In the genomic region with DNA sequence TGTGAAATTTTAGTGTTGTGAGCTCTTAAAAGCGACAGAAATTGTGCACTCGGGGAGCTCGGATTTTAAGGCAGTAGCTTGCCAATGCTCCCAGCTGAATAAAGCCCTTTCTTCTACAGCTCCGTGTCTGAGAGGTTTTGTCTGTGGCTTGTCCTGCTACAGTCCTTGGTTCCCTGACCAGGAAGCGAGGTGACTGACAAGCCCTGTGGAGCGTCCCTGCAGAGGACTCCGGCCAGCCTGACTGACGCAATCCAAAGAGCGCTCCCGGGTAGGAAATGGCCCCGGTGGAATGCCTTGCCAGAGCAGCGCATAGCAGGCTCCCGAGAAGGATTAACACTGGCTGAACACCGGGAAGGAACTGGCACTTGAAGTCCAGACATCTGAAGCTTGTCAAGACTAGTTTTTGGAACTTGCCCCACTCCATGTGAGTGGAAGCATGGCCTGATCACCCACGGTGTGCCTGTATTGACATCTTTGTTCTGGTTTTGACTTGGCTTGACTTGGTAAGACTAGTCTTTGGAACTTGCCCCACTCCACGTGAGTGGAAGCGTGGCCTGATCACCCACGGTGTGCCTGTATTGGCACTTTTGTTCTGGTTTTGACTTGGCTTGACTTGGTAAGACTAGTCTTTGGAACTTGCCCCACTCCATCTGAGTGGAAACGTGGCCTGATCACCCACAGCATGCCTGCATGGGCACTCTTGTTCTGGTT, we compare ENCODE assay signal across 8 cellular contexts. TPM values are rescaled to one million over a fixed set of nuclear protein-coding genes. Genes with fewer than 3 reads are reported as not detected.
DNase-seq lines count a peak whose midpoint lies in the region; ATAC-seq and TF ChIP-seq lines count a peak whose summit lies in the region.
"Not testable (repeated sequence)": the region's sequence is repeated elsewhere in the genome, so short reads cannot be mapped to it uniquely, and the experiment has no call there.

No MANE protein-coding gene starts in this region.

- H3K4me1 Mint-ChIP-seq in activated naive CD8-positive, alpha-beta T cell treated with anti-CD3 and anti-CD28 coated beads, Interleukin-2, amount 10 ng/mL, durations not matched to agents 7 days and 5 days = peaks cover 28% of the 10 kb centered on the region
- H3K4me1 Mint-ChIP-seq in endothelial cell (ENCODE audit: unreplicated experiment) (peaks cover 37% of the 10 kb centered on the region), nephron progenitor cell (peaks cover 55% of the 10 kb centered on the region)
- H3K4me1 Mint-ChIP-seq in stimulated activated naive CD8-positive, alpha-beta T cell treated with anti-CD3 and anti-CD28 coated beads, Interleukin-15, Interleukin-2, amounts not matched to agents 100 ng/mL and 50 ng/mL, for 24 hours (ENCODE audit: low read depth) = peaks cover 52% of the 10 kb centered on the region

- H3K36me3 ChIP-seq in RWPE2 (ENCODE audit: low read depth) = peaks cover 24% of the 10 kb centered on the region

- not testable (repeated sequence) for H3K27me3 ChIP-seq in RWPE2 (ENCODE audit: insufficient read depth, poor library complexity, severe bottlenecking)

- H3K9me3 ChIP-seq in RWPE2 (ENCODE audit: severe bottlenecking) = not testable (repeated sequence)

- peak overlapping the region; percentile 59 for H3K4me3 Mint-ChIP-seq in activated naive CD8-positive, alpha-beta T cell treated with anti-CD3 and anti-CD28 coated beads, Interleukin-2, amount 10 ng/mL, durations not matched to agents 7 days and 5 days
- H3K4me3 Mint-ChIP-seq in endothelial cell (ENCODE audit: unreplicated experiment) (peak overlapping the region; percentile 82), nephron progenitor cell (peak overlapping the region; percentile 77)
- H3K4me3 Mint-ChIP-seq in stimulated activated naive CD8-positive, alpha-beta T cell treated with anti-CD3 and anti-CD28 coated beads, Interleukin-15, Interleukin-2, amounts not matched to agents 100 ng/mL and 50 ng/mL, for 24 hours = peak overlapping the region; percentile 95

- POLR2A ChIA-PET in activated naive CD8-positive, alpha-beta T cell treated with anti-CD3 and anti-CD28 coated beads, Interleukin-2, amount 10 ng/mL, durations not matched to agents 7 days and 5 days (lab: Charles Lee) = interaction anchor here (0.8 to 4.2 kb wide), 4 partner anchors 8 to 184 kb away, joined by 3 to 49 read pairs (median 30); partner anchors contain the start of genes AGBL3 and TMEM140

- ATAC-seq in GM19463 (IDR thresholded peaks at IDR 0.05; ENCODE audit: unreplicated experiment) = peak; percentile 16
- ATAC-seq in RWPE2 (ENCODE audit: low read depth) = peak; percentile 8; the same call in 1 of the 3 replicates
- not testable (repeated sequence) for ATAC-seq in activated naive CD8-positive, alpha-beta T cell treated with anti-CD3 and anti-CD28 coated beads, Interleukin-2, amount 10 ng/mL, durations not matched to agents 7 days and 5 days (ENCODE audit: low read depth)

- not testable (repeated sequence) for TF ChIP-seq CTCF in RWPE2 (IDR thresholded peaks at IDR 0.05; ENCODE audit: poor library complexity, severe bottlenecking); endothelial cell (IDR thresholded peaks at IDR 0.05; ENCODE audit: unreplicated experiment); nephron progenitor cell (IDR thresholded peaks at IDR 0.05)

- peak overlapping the region; percentile 77 for H3K4me3 ChIP-seq in RWPE2 (ENCODE audit: severe bottlenecking)

- peak overlapping the region; percentile 59 for H3K27ac Mint-ChIP-seq in activated naive CD8-positive, alpha-beta T cell treated with anti-CD3 and anti-CD28 coated beads, Interleukin-2, amount 10 ng/mL, durations not matched to agents 7 days and 5 days
- H3K27ac Mint-ChIP-seq in endothelial cell (ENCODE audit: unreplicated experiment) (peak overlapping the region; percentile 91), nephron progenitor cell (peak overlapping the region; percentile 99)
- peak overlapping the region; percentile 91 for H3K27ac Mint-ChIP-seq in stimulated activated naive CD8-positive, alpha-beta T cell treated with anti-CD3 and anti-CD28 coated beads, Interleukin-15, Interleukin-2, amounts not matched to agents 100 ng/mL and 50 ng/mL, for 24 hours

- DNase-seq in Ammon's horn (ENCODE audit: low spot score) (peak; percentile 56), inferior parietal cortex (ENCODE audit: extremely low spot score) (peak; percentile 27), nephron progenitor cell (peak; percentile 21)
- DNase-seq in RWPE2 (ENCODE audit: low spot score); activated naive CD8-positive, alpha-beta T cell treated with anti-CD3 and anti-CD28 coated beads, Interleukin-2, amount 10 ng/mL, durations not matched to agents 7 days and 5 days; endothelial cell (ENCODE audit: low spot score): not testable (repeated sequence)

- H3K9me3 Mint-ChIP-seq in activated naive CD8-positive, alpha-beta T cell treated with anti-CD3 and anti-CD28 coated beads, Interleukin-2, amount 10 ng/mL, durations not matched to agents 7 days and 5 days; endothelial cell (ENCODE audit: unreplicated experiment); nephron progenitor cell; stimulated activated naive CD8-positive, alpha-beta T cell treated with anti-CD3 and anti-CD28 coated beads, Interleukin-15, Interleukin-2, amounts not matched to agents 100 ng/mL and 50 ng/mL, for 24 hours: not testable (repeated sequence)

- peaks cover 16% of the 10 kb centered on the region for H3K36me3 Mint-ChIP-seq in activated naive CD8-positive, alpha-beta T cell treated with anti-CD3 and anti-CD28 coated beads, Interleukin-2, amount 10 ng/mL, durations not matched to agents 7 days and 5 days
- H3K36me3 Mint-ChIP-seq in endothelial cell (ENCODE audit: low read depth, unreplicated experiment) (peaks cover 20% of the 10 kb centered on the region), nephron progenitor cell (ENCODE audit: low read depth) (peaks cover 29% of the 10 kb centered on the region)
- peaks cover 31% of the 10 kb centered on the region for H3K36me3 Mint-ChIP-seq in stimulated activated naive CD8-positive, alpha-beta T cell treated with anti-CD3 and anti-CD28 coated beads, Interleukin-15, Interleukin-2, amounts not matched to agents 100 ng/mL and 50 ng/mL, for 24 hours (ENCODE audit: low read depth)

- H3K27ac ChIP-seq in RWPE2 (ENCODE audit: poor library complexity, severe bottlenecking) = peak overlapping the region; percentile 93

- H3K4me1 ChIP-seq in RWPE2 (ENCODE audit: insufficient read depth, poor library complexity, severe bottlenecking) = peaks cover 20% of the 10 kb centered on the region

- not testable (repeated sequence) for H3K27me3 Mint-ChIP-seq in activated naive CD8-positive, alpha-beta T cell treated with anti-CD3 and anti-CD28 coated beads, Interleukin-2, amount 10 ng/mL, durations not matched to agents 7 days and 5 days; nephron progenitor cell (ENCODE audit: low read depth, poor library complexity); stimulated activated naive CD8-positive, alpha-beta T cell treated with anti-CD3 and anti-CD28 coated beads, Interleukin-15, Interleukin-2, amounts not matched to agents 100 ng/mL and 50 ng/mL, for 24 hours
- H3K27me3 Mint-ChIP-seq in endothelial cell (ENCODE audit: unreplicated experiment) = peaks cover 24% of the 10 kb centered on the region

RNA-seq across cellular contexts. Expression of gene CYREN, which starts 1.2 kb away (rescaled TPM):
- total RNA-seq in activated naive CD8-positive, alpha-beta T cell treated with anti-CD3 and anti-CD28 coated beads, Interleukin-2, amount 10 ng/mL, durations not matched to agents 7 days and 5 days = 10 to 100 TPM; 39.6 to 40.8 TPM
- total RNA-seq in endothelial cell (ENCODE audit: unreplicated experiment) = 38.1 TPM

RNA-seq across cellular contexts. Expression of gene TMEM140, which starts 23.9 kb away (rescaled TPM):
- 10 to 100 TPM; 29.8 to 31.0 TPM for total RNA-seq in activated naive CD8-positive, alpha-beta T cell treated with anti-CD3 and anti-CD28 coated beads, Interleukin-2, amount 10 ng/mL, durations not matched to agents 7 days and 5 days
- not detected for total RNA-seq in endothelial cell (ENCODE audit: unreplicated experiment)

RNA-seq across cellular contexts. Expression of gene WDR91, which starts 39.6 kb away (rescaled TPM):
- total RNA-seq in activated naive CD8-positive, alpha-beta T cell treated with anti-CD3 and anti-CD28 coated beads, Interleukin-2, amount 10 ng/mL, durations not matched to agents 7 days and 5 days = 10 to 100 TPM; 18.7 to 19.1 TPM
- total RNA-seq in endothelial cell (ENCODE audit: unreplicated experiment) = 11.5 TPM

Comparison
In these comparisons a context has a peak if more than half of its experiments do, and no peak if none do; other contexts are left out.
1. RNA of gene TMEM140, which starts 23.9 kb away (total RNA-seq): 29.8 to 31.0 TPM in activated naive CD8-positive, alpha-beta T cell treated with anti-CD3 and anti-CD28 coated beads, Interleukin-2, amount 10 ng/mL, durations not matched to agents 7 days and 5 days; not detected in endothelial cell (single experiment); every median in the first group is over 10 times any median in the second.
2. Peak in every context shown above with its lines, with median percentiles within 50 percentile points of each other: H3K27ac Mint-ChIP-seq and H3K4me3 Mint-ChIP-seq.